ENCODE assay signal across 1 cellular context in genomic region chr10:76286536-76286935, GRCh38.
TF ChIP-seq lines count a peak whose summit lies in the region.

No MANE protein-coding gene starts in this region.

TF ChIP-seq in IMR-90, 13 proteins besides CTCF, POLR2A, EP300 and RAD21:
- TF ChIP-seq ELK1 (IDR thresholded peaks at IDR 0.05; ENCODE audit: borderline replicate concordance, low read depth, low read length) (no peak), FOS (IDR thresholded peaks at IDR 0.05; ENCODE audit: low read depth, low read length) (no peak), NFE2L2 (IDR thresholded peaks at IDR 0.05; ENCODE audit: low read depth, low read length) (no peak), RCOR1 (IDR thresholded peaks at IDR 0.05; ENCODE audit: insufficient replicate concordance, low read length) (no peak), MAZ (IDR thresholded peaks at IDR 0.05; ENCODE audit: borderline replicate concordance, low read depth, low read length) (no peak), BHLHE40 (IDR thresholded peaks at IDR 0.05; ENCODE audit: low read depth, low read length) (no peak), CHD1 (IDR thresholded peaks at IDR 0.05; ENCODE audit: low read depth, low read length) (no peak), MXI1 (IDR thresholded peaks at IDR 0.05; ENCODE audit: borderline replicate concordance, low read depth, low read length) (no peak), SMC3 (IDR thresholded peaks at IDR 0.05; ENCODE audit: low read depth, low read length) (no peak), MAFK (IDR thresholded peaks at IDR 0.05; ENCODE audit: low read depth, low read length) (no peak), RFX5 (IDR thresholded peaks at IDR 0.05; ENCODE audit: low read depth, low read length) (no peak), USF2 (IDR thresholded peaks at IDR 0.05; ENCODE audit: low read depth, low read length) (no peak), CEBPB (IDR thresholded peaks at IDR 0.05; ENCODE audit: low read depth, low read length) (no peak)
TF ChIP-seq in IMR-90: peak in this region for 0.
